19 cellular contexts compared by ENCODE assay signal in genomic region chr3:180961552-180961951, GRCh38. TPM values are rescaled to one million over a fixed set of nuclear protein-coding genes. Genes with fewer than 3 reads are reported as not detected.
DNase-seq lines count a peak whose midpoint lies in the region; ATAC-seq, FAIRE-seq and TF ChIP-seq lines count a peak whose summit lies in the region.
"Had no signal": no experiment of that assay in that cellular context is flagged by ENCODE, and none has a peak within 500 bp of the region (broad histone marks: within the 10 kb centered on the region; RNA-seq: fewer than 3 reads in every experiment).

No MANE protein-coding gene starts in this region.

- 70 to 93% (median 73%) methylated on average over 1 of the region's 1 CpG for WGBS in psoas muscle, 3 donors

- peak overlapping the region; percentile 55 for H3K27ac Mint-ChIP-seq in activated T-cell treated with anti-CD3 and anti-CD28 coated beads, Interleukin-2, amount 50 U/mL, for 24 hours
- H3K27ac Mint-ChIP-seq: B cell had no signal

- no peak for TF ChIP-seq POLR2A in H54 (IDR thresholded peaks at IDR 0.05; ENCODE audit: low read depth, low read length)

- H3K4me1 ChIP-seq in psoas muscle, result no peaks in the 10 kb centered on the region
- H3K4me1 ChIP-seq: BLaER1 treated with 17β-estradiol and CSF1 and Interleukin-3, amounts not matched to agents 10 nM and 100 nM had no signal

- no peaks in the 10 kb centered on the region for H3K9me3 Mint-ChIP-seq in activated T-cell treated with anti-CD3 and anti-CD28 coated beads, Interleukin-2, amount 50 U/mL, for 24 hours
- H3K9me3 Mint-ChIP-seq: CD8-positive, alpha-beta memory T cell had no signal

- peaks cover 92% of the 10 kb centered on the region for H3K36me3 Mint-ChIP-seq in activated T-cell treated with anti-CD3 and anti-CD28 coated beads, Interleukin-2, amount 50 U/mL, for 24 hours (ENCODE audit: low read depth)

- no peak for DNase-seq in activated T-cell treated with anti-CD3 and anti-CD28 coated beads, Interleukin-2, amount 50 U/mL, for 24 hours
- DNase-seq in activated T-cell treated with anti-CD3 and anti-CD28 coated beads, Interleukin-2, amount 50 U/mL, for 1 hour, result no peak
- DNase-seq in H54 (ENCODE audit: insufficient read length, low spot score), result no peak
- no peak for DNase-seq in psoas muscle
- DNase-seq in globus pallidus (ENCODE audit: low spot score), result no peak
- DNase-seq in KG1 (lab: John Stamatoyannopoulos, UW), result no peak
- DNase-seq: 8988T; CD8-positive, alpha-beta memory T cell; COR-L47; DMS 273 treated with DMSO at 0.1 percent for 48 hours; DND-41; EL; HCEC 1CT; IMR-90 had no signal

- H3K36me3 ChIP-seq in psoas muscle (ENCODE audit: insufficient read depth in 1 of 2, low read depth in 1 of 2), result peaks cover 0 to 97% of the 10 kb centered on the region in 2 donors

- H3K4me3 ChIP-seq in psoas muscle, result no peak overlapping the region
- H3K4me3 ChIP-seq: BLaER1 treated with 17β-estradiol and CSF1 and Interleukin-3, amounts not matched to agents 10 nM and 100 nM; GM23248 had no signal

- no peaks in the 10 kb centered on the region for H3K27me3 ChIP-seq in psoas muscle (ENCODE audit: insufficient read depth in 3 of 3, low read length in 2 of 3)
- H3K27me3 ChIP-seq: BLaER1 treated with 17β-estradiol and CSF1 and Interleukin-3, amounts not matched to agents 10 nM and 100 nM had no signal

- ATAC-seq in psoas muscle, result no peak

- H3K27ac ChIP-seq in 22Rv1, result 0 out of 2 replicates have a peak overlapping the region, but pooled peaks have one; percentile 49
- H3K27ac ChIP-seq in psoas muscle, result peak overlapping the region; percentile 19
- H3K27ac ChIP-seq: BLaER1 treated with 17β-estradiol and CSF1 and Interleukin-3, amounts not matched to agents 10 nM and 100 nM; GM23248; HL-60 had no signal

- no peak overlapping the region for H3K4me3 Mint-ChIP-seq in activated T-cell treated with anti-CD3 and anti-CD28 coated beads, Interleukin-2, amount 50 U/mL, for 24 hours
- H3K4me3 Mint-ChIP-seq: B cell; CD8-positive, alpha-beta memory T cell had no signal

- H3K4me1 Mint-ChIP-seq in activated T-cell treated with anti-CD3 and anti-CD28 coated beads, Interleukin-2, amount 50 U/mL, for 24 hours (ENCODE audit: low read depth), result peaks cover 25% of the 10 kb centered on the region

- no peaks in the 10 kb centered on the region for H3K27me3 Mint-ChIP-seq in activated T-cell treated with anti-CD3 and anti-CD28 coated beads, Interleukin-2, amount 50 U/mL, for 24 hours
- H3K27me3 Mint-ChIP-seq: B cell; CD8-positive, alpha-beta memory T cell had no signal

- intact Hi-C loops in psoas muscle (cut with DNase I), result no loop called here

- peak; percentile 30 for FAIRE-seq in H54 (lab: Jason Lieb, UNC)

- TF ChIP-seq CTCF in 22Rv1 (IDR thresholded peaks at IDR 0.05) (no peak), psoas muscle (IDR thresholded peaks at IDR 0.05) (no peak)

- no peaks in the 10 kb centered on the region for H3K9me3 ChIP-seq in psoas muscle
- H3K9me3 ChIP-seq: BLaER1 treated with 17β-estradiol and CSF1 and Interleukin-3, amounts not matched to agents 10 nM and 100 nM had no signal

RNA-seq across cellular contexts. Expression of gene DNAJC19, which starts 28.0 kb away (rescaled TPM):
- 10 to 100 TPM; 61.1 to 90.3 (median 76.4) TPM for total RNA-seq in psoas muscle
- 10 to 100 TPM; 37.3 to 77.7 (median 56.3) TPM for polyA plus RNA-seq in psoas muscle

RNA-seq across cellular contexts. Expression of gene FXR1, which starts 49.1 kb away (rescaled TPM):
- 100 to 1,000 TPM; 636 to 779 (median 715) TPM for total RNA-seq in psoas muscle
- polyA plus RNA-seq in psoas muscle, result 100 to 1,000 TPM; 199 to 777 (median 479) TPM
